ENCODE assay signal across 10 cellular contexts in the genomic region with DNA sequence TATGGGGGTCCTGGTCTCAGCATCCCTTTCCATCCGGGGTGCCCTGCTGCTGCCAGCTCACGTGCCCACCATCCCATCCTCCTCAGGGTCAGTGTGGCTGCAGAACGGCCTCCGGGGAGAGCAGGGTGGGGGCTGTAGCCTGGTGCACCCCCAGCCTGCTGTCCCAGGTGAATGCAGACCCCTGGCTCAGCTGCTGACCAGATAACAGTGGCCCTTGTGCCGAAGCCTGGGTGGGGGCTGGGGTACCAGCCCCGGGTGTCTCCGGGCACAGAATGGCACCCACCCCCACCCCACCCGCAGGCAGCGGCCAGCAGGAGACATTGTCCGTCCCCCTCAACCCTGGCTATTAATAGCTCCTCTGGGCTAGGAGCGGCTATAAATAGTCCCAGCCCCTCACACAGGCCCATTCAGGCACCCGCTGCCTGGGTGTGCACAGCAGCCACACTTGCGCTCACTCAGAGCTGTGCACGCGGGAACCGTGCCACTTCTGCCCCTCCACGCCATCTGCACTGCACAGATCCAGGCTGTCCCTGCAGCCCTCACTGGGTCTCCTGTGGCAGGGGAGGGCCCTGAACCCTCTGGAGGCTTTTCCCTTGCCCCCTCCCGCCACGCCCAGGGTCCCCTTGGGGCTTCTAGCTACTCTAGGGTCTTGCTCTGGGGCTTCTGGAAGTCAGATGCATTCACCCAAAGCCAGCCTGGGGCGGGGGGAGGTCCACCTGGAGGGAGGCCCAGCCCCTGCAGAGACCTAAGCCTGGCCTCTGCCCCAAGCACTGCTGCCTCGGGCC. TPM values are rescaled to one million over a fixed set of nuclear protein-coding genes. Genes with fewer than 3 reads are reported as not detected.
DNase-seq lines count a peak whose midpoint lies in the region; ATAC-seq and TF ChIP-seq lines count a peak whose summit lies in the region.
"Had no signal": no experiment of that assay in that cellular context is flagged by ENCODE, and none has a peak within 500 bp of the region (broad histone marks: within the 10 kb centered on the region; RNA-seq: fewer than 3 reads in every experiment).

No MANE protein-coding gene starts in this region.

- peak overlapping the region; percentile 88 to 96 (median 90) for H3K27ac ChIP-seq in sigmoid colon

- H3K4me1 Mint-ChIP-seq in IgD-negative memory B cell, result peaks cover 0 to 11% (median 8%) of the 10 kb centered on the region in 3 donors
- H3K4me1 Mint-ChIP-seq in activated T-helper 2 cell treated with anti-CD3 and anti-CD28 coated beads, Interferon-gamma antibody, Interleukin-2, Interleukin-4, amounts not matched to agents 10 μg/mL and 5 μg/mL and 100 μg/mL, durations not matched to agents 14 hours and 24 hours and 36 hours (ENCODE audit: low read depth), result peaks cover 15% of the 10 kb centered on the region

- peak overlapping the region in 3 of 4 donors; percentile 58 to 79 (median 70) for H3K4me3 Mint-ChIP-seq in IgD-negative memory B cell
- peak overlapping the region; percentile 52 for H3K4me3 Mint-ChIP-seq in activated T-helper 2 cell treated with anti-CD3 and anti-CD28 coated beads, Interferon-gamma antibody, Interleukin-2, Interleukin-4, amounts not matched to agents 10 μg/mL and 5 μg/mL and 100 μg/mL, durations not matched to agents 14 hours and 24 hours and 36 hours (ENCODE audit: low read depth)

- H3K27me3 ChIP-seq in sigmoid colon, result no peaks in the 10 kb centered on the region

- H3K4me3 ChIP-seq in sigmoid colon, result peak overlapping the region in 2 of 4 donors; percentile 60 to 61

- H3K9me3 Mint-ChIP-seq in IgD-negative memory B cell, result no peaks in the 10 kb centered on the region
- H3K9me3 Mint-ChIP-seq in activated T-helper 2 cell treated with anti-CD3 and anti-CD28 coated beads, Interferon-gamma antibody, Interleukin-2, Interleukin-4, amounts not matched to agents 10 μg/mL and 5 μg/mL and 100 μg/mL, durations not matched to agents 14 hours and 24 hours and 36 hours, result no peaks in the 10 kb centered on the region

- ATAC-seq in omental fat pad (ENCODE audit: low FRiP score), result no peak
- no peak for ATAC-seq in GM19023 (IDR thresholded peaks at IDR 0.05; ENCODE audit: unreplicated experiment)
- ATAC-seq in GM21576 (IDR thresholded peaks at IDR 0.05; ENCODE audit: unreplicated experiment), result no peak

- no peak for TF ChIP-seq POLR2A in sigmoid colon (IDR thresholded peaks at IDR 0.05)

- WGBS in sigmoid colon, 2 donors, result 62 to 79% methylated on average over 21 of the region's 21 CpGs

- H3K36me3 Mint-ChIP-seq in IgD-negative memory B cell, result no peaks in the 10 kb centered on the region
- H3K36me3 Mint-ChIP-seq in activated T-helper 2 cell treated with anti-CD3 and anti-CD28 coated beads, Interferon-gamma antibody, Interleukin-2, Interleukin-4, amounts not matched to agents 10 μg/mL and 5 μg/mL and 100 μg/mL, durations not matched to agents 14 hours and 24 hours and 36 hours (ENCODE audit: low read depth), result no peaks in the 10 kb centered on the region

- no peak for DNase-seq in activated T-helper 2 cell treated with anti-CD3 and anti-CD28 coated beads, Interferon-gamma antibody, Interleukin-2, Interleukin-4, amounts not matched to agents 10 μg/mL and 5 μg/mL and 100 μg/mL, durations not matched to agents 14 hours and 24 hours and 36 hours (ENCODE audit: low spot score)
- DNase-seq in hypothalamus (lab: John Stamatoyannopoulos, UW) (peak in 41 of 51 donors; percentile 18 to 90 (median 71)), sigmoid colon (no peak), omental fat pad (ENCODE audit: low spot score) (no peak), NCI-H345 treated with DMSO at 0.1 percent for 48 hours (lab: John Stamatoyannopoulos, UW; ENCODE audit: unreplicated experiment) (no peak)
- DNase-seq: MV-4-11 had no signal

- H3K27me3 Mint-ChIP-seq in IgD-negative memory B cell, result no peaks in the 10 kb centered on the region
- H3K27me3 Mint-ChIP-seq in activated T-helper 2 cell treated with anti-CD3 and anti-CD28 coated beads, Interferon-gamma antibody, Interleukin-2, Interleukin-4, amounts not matched to agents 10 μg/mL and 5 μg/mL and 100 μg/mL, durations not matched to agents 14 hours and 24 hours and 36 hours (ENCODE audit: low read depth), result no peaks in the 10 kb centered on the region

- H3K27ac Mint-ChIP-seq in IgD-negative memory B cell, result peak overlapping the region; percentile 85 to 95 (median 91)
- H3K27ac Mint-ChIP-seq in activated T-helper 2 cell treated with anti-CD3 and anti-CD28 coated beads, Interferon-gamma antibody, Interleukin-2, Interleukin-4, amounts not matched to agents 10 μg/mL and 5 μg/mL and 100 μg/mL, durations not matched to agents 14 hours and 24 hours and 36 hours, result peak overlapping the region; percentile 83
- H3K27ac Mint-ChIP-seq: progenitor cell of endocrine pancreas had no signal

- TF ChIP-seq CTCF in sigmoid colon (IDR thresholded peaks at IDR 0.05), result no peak
- no peak for TF ChIP-seq CTCF in omental fat pad (IDR thresholded peaks at IDR 0.05)

- no peaks in the 10 kb centered on the region for H3K9me3 ChIP-seq in sigmoid colon

- TF ChIP-seq EP300 in sigmoid colon (IDR thresholded peaks at IDR 0.05), result no peak

- H3K4me1 ChIP-seq in sigmoid colon, result peaks cover 0 to 47% (median 43%) of the 10 kb centered on the region in 4 donors

- intact Hi-C loops in activated T-helper 2 cell treated with anti-CD3 and anti-CD28 coated beads, Interferon-gamma antibody, Interleukin-2, Interleukin-4, amounts not matched to agents 10 μg/mL and 5 μg/mL and 100 μg/mL, durations not matched to agents 14 hours and 24 hours and 36 hours (cut with micrococcal nuclease), result loop anchor here (1.0 to 2.0 kb wide), 2 partner anchors 25 to 34 kb away; no protein-coding TSS in a partner anchor
- intact Hi-C loops in sigmoid colon (cut with DNase I), result loop anchor here (1.0 kb wide), 1 partner anchor 23 kb away; the partner anchor contains the start of gene PIM3

- no peaks in the 10 kb centered on the region for H3K36me3 ChIP-seq in sigmoid colon

RNA-seq across cellular contexts. Expression of gene CRELD2, which starts 18.7 kb away (rescaled TPM):
- polyA plus RNA-seq in IgD-negative memory B cell, result 29.7 TPM
- 49.9 and 52.9 TPM in 2 replicates for total RNA-seq in activated T-helper 2 cell treated with anti-CD3 and anti-CD28 coated beads, Interferon-gamma antibody, Interleukin-2, Interleukin-4, amounts not matched to agents 10 μg/mL and 5 μg/mL and 100 μg/mL, durations not matched to agents 14 hours and 24 hours and 36 hours
- 10 to 100 TPM; 15.5 to 26.5 (median 23.1) TPM for total RNA-seq in sigmoid colon
- polyA plus RNA-seq in sigmoid colon, result 10 to 100 TPM in 2 of 3 donors, 1 to 10 TPM in 1; 9.2 to 97.7 (median 11.4) TPM
- total RNA-seq in omental fat pad, result 10 to 100 TPM; 30.8 to 52.4 (median 39.8) TPM

RNA-seq across cellular contexts. Expression of gene ALG12, which starts 18.9 kb away (rescaled TPM):
- polyA plus RNA-seq in IgD-negative memory B cell (13.4 TPM), sigmoid colon (10 to 100 TPM in 1 of 3 donors, 1 to 10 TPM in 2; 1.8 to 15.9 (median 2.1) TPM)
- total RNA-seq in activated T-helper 2 cell treated with anti-CD3 and anti-CD28 coated beads, Interferon-gamma antibody, Interleukin-2, Interleukin-4, amounts not matched to agents 10 μg/mL and 5 μg/mL and 100 μg/mL, durations not matched to agents 14 hours and 24 hours and 36 hours, result 15.5 and 16.5 TPM in 2 replicates
- total RNA-seq in sigmoid colon (10 to 100 TPM; 11.4 to 23.9 (median 15.4) TPM), omental fat pad (10 to 100 TPM; 11.7 to 21.8 (median 13.0) TPM)

RNA-seq across cellular contexts. Expression of gene PIM3, which starts 23.4 kb away (rescaled TPM):
- 47.1 TPM for polyA plus RNA-seq in IgD-negative memory B cell
- 215 TPM in 2 replicates for total RNA-seq in activated T-helper 2 cell treated with anti-CD3 and anti-CD28 coated beads, Interferon-gamma antibody, Interleukin-2, Interleukin-4, amounts not matched to agents 10 μg/mL and 5 μg/mL and 100 μg/mL, durations not matched to agents 14 hours and 24 hours and 36 hours
- 10 to 100 TPM; 26.3 to 50.0 (median 41.8) TPM for total RNA-seq in sigmoid colon
- polyA plus RNA-seq in sigmoid colon, result 100 to 1,000 TPM in 1 of 3 donors, 10 to 100 TPM in 2; 34.8 to 126 (median 60.1) TPM
- total RNA-seq in omental fat pad, result 100 to 1,000 TPM in 2 of 4 donors, 10 to 100 TPM in 2; 92.2 to 174 (median 114) TPM

Comparison
In these comparisons a context has a peak if more than half of its experiments do, and no peak if none do; other contexts are left out.
1. DNase-seq: peak in hypothalamus (41 of 51); none in activated T-helper 2 cell treated with anti-CD3 and anti-CD28 coated beads, Interferon-gamma antibody, Interleukin-2, Interleukin-4, amounts not matched to agents 10 μg/mL and 5 μg/mL and 100 μg/mL, durations not matched to agents 14 hours and 24 hours and 36 hours (single experiment), sigmoid colon (single experiment), omental fat pad (single experiment) and NCI-H345 treated with DMSO at 0.1 percent for 48 hours (single experiment).